In genomic region chr1:178564783-178565180, GRCh38 we compare ENCODE assay signal across 29 cellular contexts. TPM values are rescaled to one million over a fixed set of nuclear protein-coding genes. Genes with fewer than 3 reads are reported as not detected.
DNase-seq lines count a peak whose midpoint lies in the region; ATAC-seq, FAIRE-seq and TF ChIP-seq lines count a peak whose summit lies in the region.
"Had no signal": no experiment of that assay in that cellular context is flagged by ENCODE, and none has a peak within 500 bp of the region (broad histone marks: within the 10 kb centered on the region; RNA-seq: fewer than 3 reads in every experiment).

No MANE protein-coding gene starts in this region.

- peaks cover 0 to 6% of the 10 kb centered on the region in 2 donors for H3K4me1 ChIP-seq in right atrium auricular region
- H3K4me1 ChIP-seq: HAP-1 had no signal

- peak overlapping the region in 1 of 2 donors; percentile 41 for H3K27ac ChIP-seq in right atrium auricular region
- H3K27ac ChIP-seq: PC-9 had no signal

- DNase-seq in left ventricle myocardium superior, result no peak
- no peak for DNase-seq in right atrium auricular region (ENCODE audit: low spot score)
- no peak for DNase-seq in naive B cell
- DNase-seq in GM19239 (ENCODE audit: insufficient read length, low spot score), result no peak
- DNase-seq in HPDE6-E6E7 (ENCODE audit: extremely low spot score), result no peak
- DNase-seq in ACHN, result no peak
- DNase-seq: AML-193; C1 segment of cervical spinal cord; CD4-positive, alpha-beta memory T cell; COR-L47; GOT3; HFFc6; NCI-H1092 treated with DMSO at 0.1 percent for 48 hours; NCI-H146; NCI-H1930; NCI-H2107; NCI-H446; NCI-H526; NCI-H82; NK-92 treated with Interleukin-12 subunit alpha and Interleukin-12 subunit beta, amount 100 ng/mL, for 24 hours; PC-9; SHP77 had no signal

- intact Hi-C loops in left ventricle myocardium superior (cut with micrococcal nuclease), result loop anchor here (10.0 kb wide), 1 partner anchor 180 kb away; no protein-coding TSS in a partner anchor

- FAIRE-seq in islet of Langerhans (lab: Jason Lieb, UNC) (peak; percentile 95), GM19239 (lab: Jason Lieb, UNC) (no peak)
- FAIRE-seq: A204.1, G401.6 had no signal

- H3K9me3 ChIP-seq in right atrium auricular region, result no peaks in the 10 kb centered on the region
- H3K9me3 ChIP-seq: HAP-1 had no signal

- TF ChIP-seq CTCF in right atrium auricular region (IDR thresholded peaks at IDR 0.05), result no peak

- ATAC-seq in left ventricle myocardium superior (peak; percentile 80), naive B cell (ENCODE audit: low read depth in 2 of 2) (peak in 1 of 2 donors; percentile 33), GM21619 (IDR thresholded peaks at IDR 0.05; ENCODE audit: unreplicated experiment) (no peak)

- peaks cover 3 to 7% of the 10 kb centered on the region in 2 donors for H3K36me3 Mint-ChIP-seq in naive B cell
- H3K36me3 Mint-ChIP-seq: CD4-positive, alpha-beta memory T cell had no signal

- no peak overlapping the region for H3K4me3 Mint-ChIP-seq in naive B cell
- H3K4me3 Mint-ChIP-seq: CD4-positive, alpha-beta memory T cell; HFFc6 had no signal

- H3K4me1 Mint-ChIP-seq in naive B cell, result peaks cover 63 to 90% (median 89%) of the 10 kb centered on the region in 3 donors
- H3K4me1 Mint-ChIP-seq: CD4-positive, alpha-beta memory T cell had no signal

- H3K9me3 Mint-ChIP-seq in naive B cell, result peaks cover 0 to 5% (median 1%) of the 10 kb centered on the region in 7 donors
- H3K9me3 Mint-ChIP-seq: HFFc6 had no signal

- no peaks in the 10 kb centered on the region for H3K27me3 Mint-ChIP-seq in naive B cell
- H3K27me3 Mint-ChIP-seq: CD4-positive, alpha-beta memory T cell had no signal

- in situ Hi-C loops in ACHN (cut with HindIII; ENCODE audit: low pct_ligation_motif_present, low pct_unique_long_range_greater_than_20kb, low sequenced_read_pairs), result no loop called here

- H3K27me3 ChIP-seq in right atrium auricular region, result no peaks in the 10 kb centered on the region

- peak overlapping the region in 4 of 6 donors; percentile 12 to 76 (median 39) for H3K27ac Mint-ChIP-seq in naive B cell
- H3K27ac Mint-ChIP-seq: CD4-positive, alpha-beta memory T cell; HFFc6 had no signal

- H3K36me3 ChIP-seq in right atrium auricular region, result no peaks in the 10 kb centered on the region
- H3K36me3 ChIP-seq: HAP-1 had no signal

- no peak overlapping the region for H3K4me3 ChIP-seq in right atrium auricular region
- H3K4me3 ChIP-seq: HAP-1, PC-9 had no signal

RNA-seq across cellular contexts. Expression of gene TEX35, which starts 51.9 kb away (rescaled TPM):
- total RNA-seq in left ventricle myocardium superior, result not detected
- total RNA-seq in right atrium auricular region, result under 1 TPM in 1 of 2 donors, not detected in 1; 0.33 TPM
- polyA plus RNA-seq in naive B cell (ENCODE audit: low read depth in 6 of 6), result under 1 TPM; 0.14 to 0.67 (median 0.17) TPM
- total RNA-seq: CD4-positive, alpha-beta memory T cell; M059J; PC-9; RPMI7951 had no signal
